20 cellular contexts compared by ENCODE assay signal in genomic region chr17:27413295-27413694, GRCh38.
"Had no signal": no experiment of that assay in that cellular context is flagged by ENCODE, and none has a peak within 500 bp of the region (broad histone marks: within the 10 kb centered on the region; RNA-seq: fewer than 3 reads in every experiment).

No MANE protein-coding gene starts in this region.

- H3K27me3 Mint-ChIP-seq: stimulated activated naive CD8-positive, alpha-beta T cell treated with anti-CD3 and anti-CD28 coated beads, Interleukin-15, Interleukin-2, amounts not matched to agents 100 ng/mL and 50 ng/mL, for 24 hours had no signal

- H3K4me2 ChIP-seq: smooth muscle cell had no signal

- H3K27me3 ChIP-seq: brain microvascular endothelial cell, esophagus squamous epithelium, right lobe of liver had no signal

- H3K4me3 ChIP-seq: coronary artery, esophagus squamous epithelium, psoas muscle, right lobe of liver, smooth muscle cell had no signal

- H3K9me3 Mint-ChIP-seq: activated T-helper 17 cell treated with anti-CD3 and anti-CD28 coated beads, Interleukin-2, amount 50 U/mL, for 72 hours; central memory CD8-positive, alpha-beta T cell; natural killer cell treated with Interleukin-12 subunit alpha and Interleukin-12 subunit beta and Interleukin-15 and Interleukin-18, amount 100 ng/mL, for 72 hours; stimulated activated naive CD8-positive, alpha-beta T cell treated with anti-CD3 and anti-CD28 coated beads, Interleukin-15, Interleukin-2, amounts not matched to agents 100 ng/mL and 50 ng/mL, for 24 hours; type B pancreatic cell had no signal

- H3K36me3 Mint-ChIP-seq: natural killer cell treated with Interleukin-12 subunit alpha and Interleukin-12 subunit beta and Interleukin-15 and Interleukin-18, amount 100 ng/mL, for 72 hours; type B pancreatic cell had no signal

- H3K4me1 Mint-ChIP-seq: activated T-helper 17 cell treated with anti-CD3 and anti-CD28 coated beads, Interleukin-2, amount 50 U/mL, for 72 hours; central memory CD8-positive, alpha-beta T cell had no signal

- H3K27ac Mint-ChIP-seq: activated T-helper 17 cell treated with anti-CD3 and anti-CD28 coated beads, Interleukin-2, amount 50 U/mL, for 72 hours; natural killer cell treated with Interleukin-12 subunit alpha and Interleukin-12 subunit beta and Interleukin-15 and Interleukin-18, amount 100 ng/mL, for 72 hours; stimulated activated naive CD8-positive, alpha-beta T cell treated with anti-CD3 and anti-CD28 coated beads, Interleukin-15, Interleukin-2, amounts not matched to agents 100 ng/mL and 50 ng/mL, for 24 hours; type B pancreatic cell had no signal

- H3K9me3 ChIP-seq: esophagus squamous epithelium, psoas muscle, right lobe of liver had no signal

- DNase-seq: activated CD4-positive, CD25-positive, alpha-beta regulatory T cell treated with anti-CD3 and anti-CD28 coated beads, Interleukin-2, amount 50 U/mL, for 72 hours; activated naive CD4-positive, alpha-beta T cell treated with Interleukin-2 at 50 U/mL for 16 hours; anterior cingulate cortex; brain microvascular endothelial cell; effector CD8-positive, alpha-beta T cell; esophagus squamous epithelium; hippocampal formation; mesendoderm; psoas muscle; right lobe of liver; stimulated activated CD4-positive, alpha-beta T cell treated with anti-CD3 and anti-CD28 coated beads, Interleukin-4, amount 100 ng/mL, for 4 hours; stimulated activated CD8-positive, alpha-beta memory T cell treated with anti-CD3 and anti-CD28 coated beads, Interleukin-4, amount 100 ng/mL, for 48 hours had no signal

- ATAC-seq: activated T-helper 17 cell treated with anti-CD3 and anti-CD28 coated beads, Interleukin-2, amount 50 U/mL, for 72 hours; left lobe of liver; natural killer cell treated with Interleukin-12 subunit alpha and Interleukin-12 subunit beta and Interleukin-15 and Interleukin-18, amount 100 ng/mL, for 72 hours; psoas muscle had no signal

- H3K36me3 ChIP-seq: brain microvascular endothelial cell, esophagus squamous epithelium, right lobe of liver had no signal

- H3K4me1 ChIP-seq: right lobe of liver had no signal

- H3K27ac ChIP-seq: brain microvascular endothelial cell, coronary artery, esophagus squamous epithelium, psoas muscle, right lobe of liver had no signal

- H3K4me3 Mint-ChIP-seq: activated T-helper 17 cell treated with anti-CD3 and anti-CD28 coated beads, Interleukin-2, amount 50 U/mL, for 72 hours; central memory CD8-positive, alpha-beta T cell; natural killer cell treated with Interleukin-12 subunit alpha and Interleukin-12 subunit beta and Interleukin-15 and Interleukin-18, amount 100 ng/mL, for 72 hours; stimulated activated naive CD8-positive, alpha-beta T cell treated with anti-CD3 and anti-CD28 coated beads, Interleukin-15, Interleukin-2, amounts not matched to agents 100 ng/mL and 50 ng/mL, for 24 hours; type B pancreatic cell had no signal
